ENCODE assay signal across 8 cellular contexts in genomic region chr3:149765762-149766334, GRCh38. TPM values are rescaled to one million over a fixed set of nuclear protein-coding genes. Genes with fewer than 3 reads are reported as not detected.
DNase-seq lines count a peak whose midpoint lies in the region; ATAC-seq, FAIRE-seq and TF ChIP-seq lines count a peak whose summit lies in the region.

No MANE protein-coding gene starts in this region.

- H3K27me3 Mint-ChIP-seq in activated naive CD4-positive, alpha-beta T cell treated with anti-CD3 and anti-CD28 coated beads for 36 hours (ENCODE audit: low read depth): peaks cover 19% of the 10 kb centered on the region

- no peaks in the 10 kb centered on the region; the same call in 1 of the 2 replicates for H3K23me2 ChIP-seq in H1 (ENCODE audit: low read depth, low read length)

- peak; percentile 53 to 63 for TF ChIP-seq RAD21 in H1 (IDR thresholded peaks at IDR 0.05 in 1 of 2, conservative IDR thresholded peaks at IDR 0.05 in 1 of 2; ENCODE audit: low read depth in 2 of 2, low read length in 2 of 2)

- H4K8ac ChIP-seq in H1 (ENCODE audit: extremely low read depth, insufficient read depth, low read length): no peak overlapping the region

- no peak overlapping the region for H3K4me2 ChIP-seq in H1 (ENCODE audit: insufficient read depth in 1 of 2, low read depth in 2 of 2, low read length in 2 of 2)

- H2AFZ ChIP-seq in H1 (ENCODE audit: low read length): no peak overlapping the region

- no peak overlapping the region for H3K56ac ChIP-seq in H1 (replicated peaks; ENCODE audit: insufficient read length, low read depth, low read length)

- H4K20me1 ChIP-seq in H1 (replicated peaks in 1 of 2; ENCODE audit: control insufficient read depth in 1 of 2, insufficient read depth in 2 of 2, low read length in 2 of 2): no peaks in the 10 kb centered on the region

- no peak overlapping the region for H3K4me3 ChIP-seq in H1 (ENCODE audit: extremely low read depth in 1 of 4, insufficient read depth in 2 of 4, low read depth in 3 of 4, low read length in 4 of 4)
- no peak overlapping the region for H3K4me3 ChIP-seq in pancreas

- DNase-seq in NCI-H1436 (lab: John Stamatoyannopoulos, UW) (peak; percentile 6), NCI-H1436 treated with DMSO at 0.1 percent for 48 hours (lab: John Stamatoyannopoulos, UW) (no peak), NCI-H446 treated with DMSO at 0.1 percent for 48 hours (lab: John Stamatoyannopoulos, UW) (peak; percentile 21), H1 (ENCODE audit: low read depth in 1 of 2, low spot score in 2 of 2) (no peak), pancreas (no peak), NCI-H345 (lab: John Stamatoyannopoulos, UW) (no peak)
- no peak for DNase-seq in activated naive CD4-positive, alpha-beta T cell treated with anti-CD3 and anti-CD28 coated beads for 36 hours

- H3K4me1 ChIP-seq in H1 (replicated peaks in 1 of 4; ENCODE audit: control insufficient read depth in 3 of 4, insufficient read depth in 4 of 4, low read length in 3 of 4) (no peaks in the 10 kb centered on the region), pancreas (no peaks in the 10 kb centered on the region)

- no peak overlapping the region for H3K23ac ChIP-seq in H1 (ENCODE audit: insufficient read length)

- no peak overlapping the region for H3K9ac ChIP-seq in H1 (replicated peaks in 1 of 4; ENCODE audit: extremely low read depth in 1 of 4, low read depth in 3 of 4, low read length in 3 of 4)

- H2BK15ac ChIP-seq in H1 (ENCODE audit: low read length): no peak overlapping the region

- no peaks in the 10 kb centered on the region for H3K79me2 ChIP-seq in H1 (ENCODE audit: control insufficient read depth in 1 of 2, insufficient read depth in 2 of 2, low read length in 2 of 2)

- H3K36me3 ChIP-seq in H1 (ENCODE audit: control insufficient read depth in 2 of 4, insufficient read depth in 4 of 4, low read length in 3 of 4) (no peaks in the 10 kb centered on the region), pancreas (no peaks in the 10 kb centered on the region)

- H3K27ac Mint-ChIP-seq in activated naive CD4-positive, alpha-beta T cell treated with anti-CD3 and anti-CD28 coated beads for 36 hours: no peak overlapping the region

- H3K79me1 ChIP-seq in H1 (ENCODE audit: low read depth, low read length): no peaks in the 10 kb centered on the region

- H3K4ac ChIP-seq in H1 (replicated peaks; ENCODE audit: insufficient read length, low read depth, low read length): no peak overlapping the region

- H3K27me3 ChIP-seq in H1 (replicated peaks in 1 of 4; ENCODE audit: control insufficient read depth in 3 of 4, extremely low read depth in 1 of 4, insufficient read depth in 3 of 4, low read length in 3 of 4) (no peaks in the 10 kb centered on the region), pancreas (no peaks in the 10 kb centered on the region)

- no peaks in the 10 kb centered on the region for H3K9me3 ChIP-seq in H1 (ENCODE audit: insufficient read depth in 2 of 2, low read depth in 1 of 2, low read length in 1 of 2)
- H3K9me3 ChIP-seq in pancreas: no peaks in the 10 kb centered on the region

- TF ChIP-seq POLR2A in H1 (IDR thresholded peaks at IDR 0.05; ENCODE audit: control extremely low read depth in 1 of 2, low read depth in 2 of 2, low read length in 2 of 2): no peak

- no peak overlapping the region for H3K27ac ChIP-seq in H1 (ENCODE audit: low read depth, low read length)
- no peak overlapping the region for H3K27ac ChIP-seq in pancreas

- CTCF ChIA-PET in H1 (lab: Charles Lee; ENCODE audit: partially characterized antibody): interaction anchor here (0.5 to 4.6 kb wide), 24 partner anchors 9 to 758 kb away, joined by 3 to 40 read pairs (median 4); partner anchors contain the start of gene COMMD2
- CTCF ChIA-PET in activated naive CD4-positive, alpha-beta T cell treated with anti-CD3 and anti-CD28 coated beads for 36 hours (lab: Charles Lee): interaction anchor here (0.6 to 3.2 kb wide), 3 partner anchors 12 to 72 kb away, joined by 3 to 22 read pairs (median 4); no protein-coding TSS in a partner anchor

- no peak overlapping the region for H2BK12ac ChIP-seq in H1 (ENCODE audit: low read depth, low read length)

- H4K5ac ChIP-seq in H1 (ENCODE audit: insufficient read length, low read depth, low read length): no peak overlapping the region

- no peak overlapping the region for H2BK120ac ChIP-seq in H1 (replicated peaks; ENCODE audit: low read depth, low read length)

- H3K14ac ChIP-seq in H1 (ENCODE audit: insufficient read length): no peak overlapping the region

- no peaks in the 10 kb centered on the region for H3K36me3 Mint-ChIP-seq in activated naive CD4-positive, alpha-beta T cell treated with anti-CD3 and anti-CD28 coated beads for 36 hours (ENCODE audit: low read depth)

- H3K4me3 Mint-ChIP-seq in activated naive CD4-positive, alpha-beta T cell treated with anti-CD3 and anti-CD28 coated beads for 36 hours: no peak overlapping the region

- FAIRE-seq in H1 (lab: Jason Lieb, UNC) (peak; percentile 71), pancreas (lab: Jason Lieb, UNC) (no peak)

- TF ChIP-seq CTCF in H1 (IDR thresholded peaks at IDR 0.05; ENCODE audit: control extremely low read depth in 1 of 3, insufficient read depth in 1 of 3, low read depth in 1 of 3, low read length in 3 of 3) (peak in 2 of 3 experiments; percentile 52 to 59; a peak in 2 of 4 replicates), pancreas (IDR thresholded peaks at IDR 0.05) (peak in 2 of 4 donors; percentile 18 to 34)

- no peak overlapping the region for H2BK5ac ChIP-seq in H1 (ENCODE audit: low read depth, low read length)

- no peak overlapping the region for H2AK5ac ChIP-seq in H1 (ENCODE audit: low read depth, low read length)

- intact Hi-C loops in pancreas (cut with DNase I): no loop called here
- intact Hi-C loops in activated naive CD4-positive, alpha-beta T cell treated with anti-CD3 and anti-CD28 coated beads for 36 hours (cut with micrococcal nuclease): loop anchor here (1.0 to 5.0 kb wide), 4 partner anchors 42 to 418 kb away; partner anchors contain the start of gene RNF13

- no peak overlapping the region for H2BK20ac ChIP-seq in H1 (ENCODE audit: low read length)

- no peak overlapping the region for H3K18ac ChIP-seq in H1 (ENCODE audit: extremely low read depth, low read length)

- no peak overlapping the region for H4K91ac ChIP-seq in H1 (replicated peaks; ENCODE audit: insufficient read length, low read length)

- TF ChIP-seq EP300 in H1 (IDR thresholded peaks at IDR 0.05; ENCODE audit: borderline replicate concordance in 1 of 2, low read depth in 2 of 2, low read length in 2 of 2): no peak

- POLR2A ChIA-PET in H1 (lab: Charles Lee; ENCODE audit: partially characterized antibody): interaction anchor here (1.4 kb wide), 1 partner anchor 43 kb away, joined by 3 read pairs; no protein-coding TSS in a partner anchor

- 70% methylated on average over 2 of the region's 2 CpGs; no CpG with 5 or more reads in 1 of the 2 experiments for WGBS in H1 (ENCODE audit: extremely low coverage in 1 of 2, insufficient coverage in 1 of 2, insufficient read length in 1 of 2, insufficient replicate concordance in 2 of 2, low coverage in 1 of 2, low lambda C conversion rate in 2 of 2, missing lambda C conversion rate in 1 of 2), 2 experiments
- WGBS in pancreas, 2 donors: 14 to 25% methylated on average over 2 of the region's 2 CpGs

- H3K4me1 Mint-ChIP-seq in activated naive CD4-positive, alpha-beta T cell treated with anti-CD3 and anti-CD28 coated beads for 36 hours (ENCODE audit: low read depth): no peaks in the 10 kb centered on the region

- ATAC-seq in pancreas (peak in 3 of 4 donors; percentile 62 to 66 (median 63)), HG03571 (IDR thresholded peaks at IDR 0.05; ENCODE audit: unreplicated experiment) (no peak)

- H3K9me3 Mint-ChIP-seq in activated naive CD4-positive, alpha-beta T cell treated with anti-CD3 and anti-CD28 coated beads for 36 hours: no peaks in the 10 kb centered on the region

RNA-seq across cellular contexts. Expression of gene COMMD2, which starts 13.6 kb away (rescaled TPM):
- total RNA-seq in H1 (2021; fragmentation: NEBNext Ultra II Directional; extraction: Animal tissue kit (Norgen Biotek cat#: 25700)): 51.6 and 57.2 TPM in 2 replicates
- polyA plus RNA-seq in H1 (2011; rRNA removed): 12.1 and 20.2 TPM in 2 replicates
- 31.2 TPM for polyA plus RNA-seq in H1 (2011; cell fraction: cytosol; rRNA removed)
- 13.4 TPM for polyA plus RNA-seq in H1 (2011; cell fraction: nucleus; rRNA removed)
- polyA plus RNA-seq in H1 (2012, experiment 1 of 2): 29.5 to 50.7 TPM (median 35.3 TPM) in 4 replicates
- polyA plus RNA-seq in H1 (2012, experiment 2 of 2): 5.6 TPM
- polyA plus RNA-seq in H1 (2013, experiment 1 of 2): 29.8 TPM
- 27.4 TPM for polyA plus RNA-seq in H1 (2013, experiment 2 of 2)
- 23.8 and 53.1 TPM in 2 replicates for polyA minus RNA-seq in H1 (2011; rRNA and poly(A)+ RNA removed)
- polyA minus RNA-seq in H1 (2011; cell fraction: cytosol; rRNA and poly(A)+ RNA removed): 9.4 TPM
- 19.4 TPM for polyA minus RNA-seq in H1 (2011; cell fraction: nucleus; rRNA and poly(A)+ RNA removed)
- total RNA-seq in pancreas: 10 to 100 TPM in 5 of 6 donors, 1 to 10 TPM in 1; 9.0 to 19.2 (median 14.1) TPM
- 1 to 10 TPM; 4.4 to 8.4 TPM for polyA plus RNA-seq in pancreas
- total RNA-seq in activated naive CD4-positive, alpha-beta T cell treated with anti-CD3 and anti-CD28 coated beads for 36 hours: 10 to 100 TPM; 27.3 to 28.0 TPM

RNA-seq across cellular contexts. Expression of gene ANKUB1, which starts 26.5 kb away (rescaled TPM):
- total RNA-seq in H1 (2021; fragmentation: NEBNext Ultra II Directional; extraction: Animal tissue kit (Norgen Biotek cat#: 25700)): not detected in 2 replicates
- not detected in 2 replicates for polyA plus RNA-seq in H1 (2011; rRNA removed)
- polyA plus RNA-seq in H1 (2011; cell fraction: cytosol; rRNA removed): not detected
- polyA plus RNA-seq in H1 (2011; cell fraction: nucleus; rRNA removed): not detected
- polyA plus RNA-seq in H1 (2012, experiment 1 of 2): not detected in 4 replicates
- not detected for polyA plus RNA-seq in H1 (2012, experiment 2 of 2)
- polyA plus RNA-seq in H1 (2013, experiment 1 of 2): not detected
- polyA plus RNA-seq in H1 (2013, experiment 2 of 2): not detected
- polyA minus RNA-seq in H1 (2011; rRNA and poly(A)+ RNA removed): not detected in 2 replicates
- not detected for polyA minus RNA-seq in H1 (2011; cell fraction: cytosol; rRNA and poly(A)+ RNA removed)
- not detected for polyA minus RNA-seq in H1 (2011; cell fraction: nucleus; rRNA and poly(A)+ RNA removed)
- not detected for total RNA-seq in pancreas
- polyA plus RNA-seq in pancreas: not detected
- total RNA-seq in activated naive CD4-positive, alpha-beta T cell treated with anti-CD3 and anti-CD28 coated beads for 36 hours: not detected

RNA-seq across cellular contexts. Expression of gene RNF13, which starts 47.2 kb away (rescaled TPM):
- total RNA-seq in H1 (2021; fragmentation: NEBNext Ultra II Directional; extraction: Animal tissue kit (Norgen Biotek cat#: 25700)): 35.4 and 37.1 TPM in 2 replicates
- 13.5 and 19.4 TPM in 2 replicates for polyA plus RNA-seq in H1 (2011; rRNA removed)
- 23.5 TPM for polyA plus RNA-seq in H1 (2011; cell fraction: cytosol; rRNA removed)
- polyA plus RNA-seq in H1 (2011; cell fraction: nucleus; rRNA removed): 13.4 TPM
- 19.9 to 33.6 TPM (median 26.5 TPM) in 4 replicates for polyA plus RNA-seq in H1 (2012, experiment 1 of 2)
- 3.2 TPM for polyA plus RNA-seq in H1 (2012, experiment 2 of 2)
- 54.4 TPM for polyA plus RNA-seq in H1 (2013, experiment 1 of 2)
- 69.1 TPM for polyA plus RNA-seq in H1 (2013, experiment 2 of 2)
- polyA minus RNA-seq in H1 (2011; rRNA and poly(A)+ RNA removed): 46.1 and 50.6 TPM in 2 replicates
- polyA minus RNA-seq in H1 (2011; cell fraction: cytosol; rRNA and poly(A)+ RNA removed): 29.1 TPM
- 78.4 TPM for polyA minus RNA-seq in H1 (2011; cell fraction: nucleus; rRNA and poly(A)+ RNA removed)
- total RNA-seq in pancreas: 10 to 100 TPM; 28.9 to 51.9 (median 37.2) TPM
- polyA plus RNA-seq in pancreas: 10 to 100 TPM; 18.1 to 35.4 TPM
- 10 to 100 TPM; 22.9 to 25.5 TPM for total RNA-seq in activated naive CD4-positive, alpha-beta T cell treated with anti-CD3 and anti-CD28 coated beads for 36 hours

Comparison
In these comparisons a context has a peak if more than half of its experiments do, and no peak if none do; other contexts are left out.
1. DNase-seq: peak in NCI-H1436 (single experiment) and NCI-H446 treated with DMSO at 0.1 percent for 48 hours (single experiment); none in NCI-H1436 treated with DMSO at 0.1 percent for 48 hours (single experiment), H1 (0 of 2), pancreas (0 of 6), activated naive CD4-positive, alpha-beta T cell treated with anti-CD3 and anti-CD28 coated beads for 36 hours (single experiment) and NCI-H345 (single experiment).